In genomic region chr11:75214411-75214821, GRCh38 we compare ENCODE assay signal across 9 cellular contexts. TPM values are rescaled to one million over a fixed set of nuclear protein-coding genes. Genes with fewer than 3 reads are reported as not detected.
DNase-seq lines count a peak whose midpoint lies in the region; ATAC-seq, FAIRE-seq and TF ChIP-seq lines count a peak whose summit lies in the region.
"Had no signal": no experiment of that assay in that cellular context is flagged by ENCODE, and none has a peak within 500 bp of the region (broad histone marks: within the 10 kb centered on the region; RNA-seq: fewer than 3 reads in every experiment).

No MANE protein-coding gene starts in this region.

- no peak overlapping the region for H2AK5ac ChIP-seq in H1 (ENCODE audit: low read depth, low read length)

- H3K9me3 Mint-ChIP-seq in naive thymus-derived CD8-positive, alpha-beta T cell = peaks cover 0 to 7% (median 0%) of the 10 kb centered on the region in 9 donors
- peaks cover 0 to 1% of the 10 kb centered on the region in 2 donors for H3K9me3 Mint-ChIP-seq in stimulated activated naive B cell treated with anti-CD40 and anti-IgM and Interleukin-4, amounts not matched to agents 10 μg/mL and 1 μg/mL and 100 μg/mL, for 72 hours

- H3K27ac Mint-ChIP-seq in naive thymus-derived CD8-positive, alpha-beta T cell = peak overlapping the region in 1 of 10 donors; percentile 9
- peak overlapping the region; percentile 33 for H3K27ac Mint-ChIP-seq in stimulated activated naive B cell treated with anti-CD40 and anti-IgM and Interleukin-4, amounts not matched to agents 10 μg/mL and 1 μg/mL and 100 μg/mL, for 72 hours

- H2BK12ac ChIP-seq in H1 (ENCODE audit: low read depth, low read length) = no peak overlapping the region

- no peak overlapping the region for H2BK15ac ChIP-seq in H1 (ENCODE audit: low read length)

- no peaks in the 10 kb centered on the region; the same call in 1 of the 2 replicates for H3K23me2 ChIP-seq in H1 (ENCODE audit: low read depth, low read length)

- H4K8ac ChIP-seq in H1 (ENCODE audit: extremely low read depth, insufficient read depth, low read length) = no peak overlapping the region

- no peak overlapping the region for H3K18ac ChIP-seq in H1 (ENCODE audit: extremely low read depth, low read length)

- H3K4ac ChIP-seq in H1 (replicated peaks; ENCODE audit: insufficient read length, low read depth, low read length) = no peak overlapping the region

- H4K91ac ChIP-seq in H1 (replicated peaks; ENCODE audit: insufficient read length, low read length) = no peak overlapping the region

- no peak overlapping the region for H3K23ac ChIP-seq in H1 (ENCODE audit: insufficient read length)

- H3K14ac ChIP-seq in H1 (ENCODE audit: insufficient read length) = no peak overlapping the region

- H3K4me2 ChIP-seq in H1 (ENCODE audit: insufficient read depth in 1 of 2, low read depth in 2 of 2, low read length in 2 of 2) = no peak overlapping the region

- POLR2A ChIA-PET in H1 (lab: Charles Lee; ENCODE audit: partially characterized antibody) = interaction anchor here (1.5 kb wide), 1 partner anchor 10 kb away, joined by 6 read pairs; no protein-coding TSS in a partner anchor
- POLR2A ChIA-PET in naive thymus-derived CD8-positive, alpha-beta T cell (lab: Charles Lee) = interaction anchor here (0.5 to 1.1 kb wide), 2 partner anchors 13 to 140 kb away, joined by 3 to 4 read pairs; no protein-coding TSS in a partner anchor

- DNase-seq in NCI-H226 (peak; percentile 71), H1 (ENCODE audit: low read depth in 1 of 2, low spot score in 2 of 2) (peak; percentile 70 to 94)
- peak; percentile 82 to 87 for DNase-seq in activated CD4-positive, alpha-beta T cell treated with anti-CD3 and anti-CD28 coated beads, Interleukin-2, amount 50 U/mL, for 48 hours
- DNase-seq in naive thymus-derived CD8-positive, alpha-beta T cell = peak; percentile 55 to 88 (median 70)
- peak; percentile 25 for DNase-seq in stimulated activated naive B cell treated with anti-CD40 and anti-IgM and Interleukin-4, amounts not matched to agents 10 μg/mL and 1 μg/mL and 100 μg/mL, for 72 hours

- CTCF ChIA-PET in H1 (lab: Charles Lee; ENCODE audit: partially characterized antibody) = interaction anchor here (0.6 to 45.7 kb wide), 16 partner anchors 10 to 199 kb away, joined by 3 to 726 read pairs (median 6); partner anchors contain the start of gene TPBGL

- no peak overlapping the region for H4K5ac ChIP-seq in H1 (ENCODE audit: insufficient read length, low read depth, low read length)

- H3K27me3 ChIP-seq in H1 (replicated peaks in 1 of 4; ENCODE audit: control insufficient read depth in 3 of 4, extremely low read depth in 1 of 4, insufficient read depth in 3 of 4, low read length in 3 of 4) = no peaks in the 10 kb centered on the region; a peak in 2 of 7 replicates

- ATAC-seq in naive thymus-derived CD8-positive, alpha-beta T cell = peak; percentile 61 to 78
- peak; percentile 41 to 61 for ATAC-seq in stimulated activated naive B cell treated with anti-CD40 and anti-IgM and Interleukin-4, amounts not matched to agents 10 μg/mL and 1 μg/mL and 100 μg/mL, for 72 hours (replicated peaks)
- no peak for ATAC-seq in GM21423 (IDR thresholded peaks at IDR 0.05; ENCODE audit: unreplicated experiment)
- no peak for ATAC-seq in GM19397 (IDR thresholded peaks at IDR 0.05; ENCODE audit: unreplicated experiment)

- H2AFZ ChIP-seq in H1 (ENCODE audit: low read length) = no peak overlapping the region

- H3K79me1 ChIP-seq in H1 (ENCODE audit: low read depth, low read length) = no peaks in the 10 kb centered on the region

- H2BK120ac ChIP-seq in H1 (replicated peaks; ENCODE audit: low read depth, low read length) = no peak overlapping the region

- H2BK20ac ChIP-seq in H1 (ENCODE audit: low read length) = no peak overlapping the region

- peaks cover 0 to 1% (median 0%) of the 10 kb centered on the region in 4 donors for H3K4me1 Mint-ChIP-seq in naive thymus-derived CD8-positive, alpha-beta T cell
- no peaks in the 10 kb centered on the region for H3K4me1 Mint-ChIP-seq in stimulated activated naive B cell treated with anti-CD40 and anti-IgM and Interleukin-4, amounts not matched to agents 10 μg/mL and 1 μg/mL and 100 μg/mL, for 72 hours

- TF ChIP-seq EP300 in H1 (IDR thresholded peaks at IDR 0.05; ENCODE audit: borderline replicate concordance in 1 of 2, low read depth in 2 of 2, low read length in 2 of 2) = no peak

- no peak overlapping the region for H3K4me3 ChIP-seq in H1 (ENCODE audit: extremely low read depth in 1 of 4, insufficient read depth in 2 of 4, low read depth in 3 of 4, low read length in 4 of 4)

- no peaks in the 10 kb centered on the region for H3K4me1 ChIP-seq in H1 (replicated peaks in 1 of 4; ENCODE audit: control insufficient read depth in 3 of 4, insufficient read depth in 4 of 4, low read length in 3 of 4)

- H3K56ac ChIP-seq in H1 (replicated peaks; ENCODE audit: insufficient read length, low read depth, low read length) = no peak overlapping the region

- no peaks in the 10 kb centered on the region for H3K79me2 ChIP-seq in H1 (ENCODE audit: control insufficient read depth in 1 of 2, insufficient read depth in 2 of 2, low read length in 2 of 2)

- peak; percentile 98 for FAIRE-seq in H1 (lab: Jason Lieb, UNC)
- FAIRE-seq: colon had no signal

- H3K27me3 Mint-ChIP-seq in naive thymus-derived CD8-positive, alpha-beta T cell = peaks cover 11 to 52% (median 37%) of the 10 kb centered on the region in 5 donors
- H3K27me3 Mint-ChIP-seq in stimulated activated naive B cell treated with anti-CD40 and anti-IgM and Interleukin-4, amounts not matched to agents 10 μg/mL and 1 μg/mL and 100 μg/mL, for 72 hours = peaks cover 44 to 45% of the 10 kb centered on the region in 2 donors

- H3K27ac ChIP-seq in H1 (ENCODE audit: low read depth, low read length) = no peak overlapping the region

- no peaks in the 10 kb centered on the region for H3K36me3 ChIP-seq in H1 (ENCODE audit: control insufficient read depth in 2 of 4, insufficient read depth in 4 of 4, low read length in 3 of 4)

- no peaks in the 10 kb centered on the region for H3K9me3 ChIP-seq in H1 (ENCODE audit: insufficient read depth in 2 of 2, low read depth in 1 of 2, low read length in 1 of 2)

- TF ChIP-seq POLR2A in H1 (IDR thresholded peaks at IDR 0.05; ENCODE audit: control extremely low read depth in 1 of 2, low read depth in 2 of 2, low read length in 2 of 2) = no peak

- TF ChIP-seq RAD21 in H1 (IDR thresholded peaks at IDR 0.05 in 1 of 2, conservative IDR thresholded peaks at IDR 0.05 in 1 of 2; ENCODE audit: low read depth in 2 of 2, low read length in 2 of 2) = peak; percentile 59 to 68

- H3K4me3 Mint-ChIP-seq in naive thymus-derived CD8-positive, alpha-beta T cell = no peak overlapping the region
- H3K4me3 Mint-ChIP-seq in stimulated activated naive B cell treated with anti-CD40 and anti-IgM and Interleukin-4, amounts not matched to agents 10 μg/mL and 1 μg/mL and 100 μg/mL, for 72 hours = no peak overlapping the region

- 10% methylated on average over 8 of the region's 8 CpGs; no CpG with 5 or more reads in 1 of the 2 experiments for WGBS in H1 (ENCODE audit: extremely low coverage in 1 of 2, insufficient coverage in 1 of 2, insufficient read length in 1 of 2, insufficient replicate concordance in 2 of 2, low coverage in 1 of 2, low lambda C conversion rate in 2 of 2, missing lambda C conversion rate in 1 of 2), 2 experiments

- no peak overlapping the region for H2BK5ac ChIP-seq in H1 (ENCODE audit: low read depth, low read length)

- H3K9ac ChIP-seq in H1 (replicated peaks in 1 of 4; ENCODE audit: extremely low read depth in 1 of 4, low read depth in 3 of 4, low read length in 3 of 4) = no peak overlapping the region

- no peaks in the 10 kb centered on the region for H4K20me1 ChIP-seq in H1 (replicated peaks in 1 of 2; ENCODE audit: control insufficient read depth in 1 of 2, insufficient read depth in 2 of 2, low read length in 2 of 2)

- 0 out of 3 replicates have a peak, but pooled peaks have one; percentile 22 for TF ChIP-seq CTCF in GM12872 (IDR thresholded peaks at IDR 0.05; ENCODE audit: insufficient read depth, low read depth, low read length)
- TF ChIP-seq CTCF in H1 (IDR thresholded peaks at IDR 0.05; ENCODE audit: control extremely low read depth in 1 of 3, insufficient read depth in 1 of 3, low read depth in 1 of 3, low read length in 3 of 3) = peak; percentile 45 to 78 (median 70)

- no peaks in the 10 kb centered on the region for H3K36me3 Mint-ChIP-seq in naive thymus-derived CD8-positive, alpha-beta T cell
- no peaks in the 10 kb centered on the region for H3K36me3 Mint-ChIP-seq in stimulated activated naive B cell treated with anti-CD40 and anti-IgM and Interleukin-4, amounts not matched to agents 10 μg/mL and 1 μg/mL and 100 μg/mL, for 72 hours

TF ChIP-seq in H1, 55 proteins besides CTCF, POLR2A, EP300 and RAD21 (continues in another document):
- TF ChIP-seq KDM5A (IDR thresholded peaks at IDR 0.05; ENCODE audit: low read length) = no peak
- TF ChIP-seq PHF8 (conservative IDR thresholded peaks at IDR 0.05; ENCODE audit: low read depth, low read length) = no peak
- TF ChIP-seq KDM1A (IDR thresholded peaks at IDR 0.05; ENCODE audit: borderline replicate concordance, low read length) = no peak
- peak; percentile 79 for TF ChIP-seq NANOG (IDR thresholded peaks at IDR 0.05; ENCODE audit: insufficient read depth, low read depth, low read length, poor library complexity, severe bottlenecking)
- no peak for TF ChIP-seq SIRT6 (IDR thresholded peaks at IDR 0.05; ENCODE audit: low read length)
- no peak for TF ChIP-seq HDAC2 (IDR thresholded peaks at IDR 0.05; ENCODE audit: borderline replicate concordance in 1 of 2, low read depth in 2 of 2, low read length in 2 of 2)
- TF ChIP-seq RNF2 (IDR thresholded peaks at IDR 0.05; ENCODE audit: borderline replicate concordance, low read depth, low read length, missing control alignments, poor library complexity, severe bottlenecking) = no peak
- TF ChIP-seq BRCA1 (IDR thresholded peaks at IDR 0.05; ENCODE audit: low read depth, low read length) = no peak
- TF ChIP-seq CBX8 (IDR thresholded peaks at IDR 0.05; ENCODE audit: borderline replicate concordance, low read depth, low read length) = no peak
- peak; percentile 19 for TF ChIP-seq TAF7 (optimal IDR thresholded peaks at IDR 0.05; ENCODE audit: borderline replicate concordance, low read depth, low read length)

RNA-seq across cellular contexts. Expression of gene TPBGL, which starts 26.2 kb away (rescaled TPM):
- total RNA-seq in H1 (2021; fragmentation: NEBNext Ultra II Directional; extraction: Animal tissue kit (Norgen Biotek cat#: 25700)) = 0.25 and 0.37 TPM in 2 replicates
- polyA plus RNA-seq in H1 (2011; rRNA removed) = 0.25 and 0.26 TPM in 2 replicates
- polyA plus RNA-seq in H1 (2011; cell fraction: cytosol; rRNA removed) = 0.13 TPM
- polyA plus RNA-seq in H1 (2011; cell fraction: nucleus; rRNA removed) = 0.29 TPM
- 0.47 to 0.88 TPM (median 0.64 TPM) in 4 replicates for polyA plus RNA-seq in H1 (2012, experiment 1 of 2)
- 0.43 TPM for polyA plus RNA-seq in H1 (2012, experiment 2 of 2)
- polyA plus RNA-seq in H1 (2013, experiment 1 of 2) = 0.57 TPM
- polyA plus RNA-seq in H1 (2013, experiment 2 of 2) = 0.50 TPM
- polyA minus RNA-seq in H1 (2011; rRNA and poly(A)+ RNA removed) = 0.17 and 0.22 TPM in 2 replicates
- not detected for polyA minus RNA-seq in H1 (2011; cell fraction: cytosol; rRNA and poly(A)+ RNA removed)
- 0.20 TPM for polyA minus RNA-seq in H1 (2011; cell fraction: nucleus; rRNA and poly(A)+ RNA removed)
- under 1 TPM; 0.16 TPM for total RNA-seq in naive thymus-derived CD8-positive, alpha-beta T cell
- polyA plus RNA-seq in naive thymus-derived CD8-positive, alpha-beta T cell = under 1 TPM; 0.09 to 0.24 (median 0.12) TPM

Comparison
In these comparisons a context has a peak if more than half of its experiments do, and no peak if none do; other contexts are left out.
1. DNase-seq: peak in every context shown above with its lines; median percentile 84 in activated CD4-positive, alpha-beta T cell treated with anti-CD3 and anti-CD28 coated beads, Interleukin-2, amount 50 U/mL, for 48 hours; 82 in H1; 71 in NCI-H226; 70 in naive thymus-derived CD8-positive, alpha-beta T cell; 25 in stimulated activated naive B cell treated with anti-CD40 and anti-IgM and Interleukin-4, amounts not matched to agents 10 μg/mL and 1 μg/mL and 100 μg/mL, for 72 hours.
2. ATAC-seq: peak in naive thymus-derived CD8-positive, alpha-beta T cell (2 of 2) and stimulated activated naive B cell treated with anti-CD40 and anti-IgM and Interleukin-4, amounts not matched to agents 10 μg/mL and 1 μg/mL and 100 μg/mL, for 72 hours (2 of 2); none in GM21423 (single experiment) and GM19397 (single experiment).